In genomic region chr3:122383915-122384697, GRCh38 we compare ENCODE assay signal across 1 cellular context.
TF ChIP-seq lines count a peak whose summit lies in the region.

TSS of gene FAM162A (plus strand) at chr3:122384182. CDS start at chr3:122384266, 84 bp downstream.

TF ChIP-seq in HepG2, 621 proteins besides CTCF, POLR2A, EP300 and RAD21 (continued from another document and continues in another):
- TF ChIP-seq, protein P1, sequence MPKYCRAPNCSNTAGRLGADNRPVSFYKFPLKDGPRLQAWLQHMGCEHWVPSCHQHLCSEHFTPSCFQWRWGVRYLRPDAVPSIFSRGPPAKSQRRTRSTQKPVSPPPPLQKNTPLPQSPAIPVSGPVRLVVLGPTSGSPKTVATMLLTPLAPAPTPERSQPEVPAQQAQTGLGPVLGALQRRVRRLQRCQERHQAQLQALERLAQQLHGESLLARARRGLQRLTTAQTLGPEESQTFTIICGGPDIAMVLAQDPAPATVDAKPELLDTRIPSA (CRISPR knock-in tag; IDR thresholded peaks at IDR 0.05; ENCODE audit: borderline replicate concordance): peak; percentile 79; the same call in 1 of the 2 replicates
- TF ChIP-seq NFYB (CRISPR knock-in tag; IDR thresholded peaks at IDR 0.05): 0 out of 2 replicates have a peak, but pooled peaks have one; percentile 31
- TF ChIP-seq NPAS2 (CRISPR knock-in tag; IDR thresholded peaks at IDR 0.05; ENCODE audit: borderline replicate concordance): no peak
- TF ChIP-seq ZNF274 (CRISPR knock-in tag; IDR thresholded peaks at IDR 0.05): peak; percentile 90
- TF ChIP-seq, protein P2, sequence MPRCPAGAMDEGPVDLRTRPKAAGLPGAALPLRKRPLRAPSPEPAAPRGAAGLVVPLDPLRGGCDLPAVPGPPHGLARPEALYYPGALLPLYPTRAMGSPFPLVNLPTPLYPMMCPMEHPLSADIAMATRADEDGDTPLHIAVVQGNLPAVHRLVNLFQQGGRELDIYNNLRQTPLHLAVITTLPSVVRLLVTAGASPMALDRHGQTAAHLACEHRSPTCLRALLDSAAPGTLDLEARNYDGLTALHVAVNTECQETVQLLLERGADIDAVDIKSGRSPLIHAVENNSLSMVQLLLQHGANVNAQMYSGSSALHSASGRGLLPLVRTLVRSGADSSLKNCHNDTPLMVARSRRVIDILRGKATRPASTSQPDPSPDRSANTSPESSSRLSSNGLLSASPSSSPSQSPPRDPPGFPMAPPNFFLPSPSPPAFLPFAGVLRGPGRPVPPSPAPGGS (CRISPR knock-in tag; IDR thresholded peaks at IDR 0.05): 0 out of 2 replicates have a peak, but pooled peaks have one; percentile 88
- TF ChIP-seq ZNF615 (CRISPR knock-in tag; IDR thresholded peaks at IDR 0.05; ENCODE audit: borderline replicate concordance): no peak
- TF ChIP-seq HNRNPL (IDR thresholded peaks at IDR 0.05; ENCODE audit: low read depth, low read length): 0 out of 2 replicates have a peak, but pooled peaks have one; percentile 58
- TF ChIP-seq ZNF678 (CRISPR knock-in tag; IDR thresholded peaks at IDR 0.05): no peak
- TF ChIP-seq ZBTB4 (CRISPR knock-in tag; IDR thresholded peaks at IDR 0.05; ENCODE audit: borderline replicate concordance): no peak
- TF ChIP-seq ZNF652 (CRISPR knock-in tag; IDR thresholded peaks at IDR 0.05; ENCODE audit: borderline replicate concordance, low read depth): no peak
- TF ChIP-seq FOXA1 (IDR thresholded peaks at IDR 0.05): no peak
- TF ChIP-seq FOXA1 (CRISPR knock-in tag; IDR thresholded peaks at IDR 0.05): peak; percentile 73
- TF ChIP-seq MAFF (IDR thresholded peaks at IDR 0.05; ENCODE audit: low read depth, low read length): no peak
- TF ChIP-seq ARNT2 (CRISPR knock-in tag; IDR thresholded peaks at IDR 0.05; ENCODE audit: low read depth): no peak; the same call in 1 of the 2 replicates
- TF ChIP-seq PAX8 (CRISPR knock-in tag; IDR thresholded peaks at IDR 0.05; ENCODE audit: borderline replicate concordance): no peak
- 0 out of 2 replicates have a peak, but pooled peaks have one; percentile 35 for TF ChIP-seq THYN1 (CRISPR knock-in tag; IDR thresholded peaks at IDR 0.05; ENCODE audit: borderline replicate concordance, low read depth)
- no peak for TF ChIP-seq ZNF713 (CRISPR knock-in tag; IDR thresholded peaks at IDR 0.05)
- no peak for TF ChIP-seq ZNF570 (CRISPR knock-in tag; IDR thresholded peaks at IDR 0.05; ENCODE audit: borderline replicate concordance)
- no peak for TF ChIP-seq TBX3 (IDR thresholded peaks at IDR 0.05; ENCODE audit: borderline replicate concordance)
- no peak for TF ChIP-seq NR1H2 (CRISPR knock-in tag; IDR thresholded peaks at IDR 0.05; ENCODE audit: borderline replicate concordance, low read depth)
- TF ChIP-seq ZNF577 (CRISPR knock-in tag; IDR thresholded peaks at IDR 0.05; ENCODE audit: borderline replicate concordance, low read depth): no peak
- no peak for TF ChIP-seq MATR3 (CRISPR knock-in tag; IDR thresholded peaks at IDR 0.05)
- TF ChIP-seq KDM1A (CRISPR knock-in tag; IDR thresholded peaks at IDR 0.05): 0 out of 2 replicates have a peak, but pooled peaks have one; percentile 49
- no peak for TF ChIP-seq SNAPC2 (CRISPR knock-in tag; IDR thresholded peaks at IDR 0.05)
- TF ChIP-seq ZBTB21 (CRISPR knock-in tag; IDR thresholded peaks at IDR 0.05): no peak
- TF ChIP-seq MEF2D (CRISPR knock-in tag; IDR thresholded peaks at IDR 0.05): peak; percentile 61; the same call in 1 of the 2 replicates
- TF ChIP-seq NR3C1 (CRISPR knock-in tag; IDR thresholded peaks at IDR 0.05): no peak
- TF ChIP-seq MIER3 (CRISPR knock-in tag; IDR thresholded peaks at IDR 0.05; ENCODE audit: borderline replicate concordance): peak; percentile 92
- peak; percentile 95 for TF ChIP-seq ZNF747 (CRISPR knock-in tag; IDR thresholded peaks at IDR 0.05; ENCODE audit: borderline replicate concordance)
- 0 out of 2 replicates have a peak, but pooled peaks have one; percentile 71 for TF ChIP-seq REL (CRISPR knock-in tag; conservative IDR thresholded peaks at IDR 0.05)
- TF ChIP-seq IKZF1 (IDR thresholded peaks at IDR 0.05): no peak
- TF ChIP-seq ZNF883 (CRISPR knock-in tag; IDR thresholded peaks at IDR 0.05; ENCODE audit: not compliant biosample characterization): peak; percentile 82
- no peak; the same call in 1 of the 2 replicates for TF ChIP-seq GFI1 (CRISPR knock-in tag; IDR thresholded peaks at IDR 0.05; ENCODE audit: borderline replicate concordance)
- TF ChIP-seq, protein P3, sequence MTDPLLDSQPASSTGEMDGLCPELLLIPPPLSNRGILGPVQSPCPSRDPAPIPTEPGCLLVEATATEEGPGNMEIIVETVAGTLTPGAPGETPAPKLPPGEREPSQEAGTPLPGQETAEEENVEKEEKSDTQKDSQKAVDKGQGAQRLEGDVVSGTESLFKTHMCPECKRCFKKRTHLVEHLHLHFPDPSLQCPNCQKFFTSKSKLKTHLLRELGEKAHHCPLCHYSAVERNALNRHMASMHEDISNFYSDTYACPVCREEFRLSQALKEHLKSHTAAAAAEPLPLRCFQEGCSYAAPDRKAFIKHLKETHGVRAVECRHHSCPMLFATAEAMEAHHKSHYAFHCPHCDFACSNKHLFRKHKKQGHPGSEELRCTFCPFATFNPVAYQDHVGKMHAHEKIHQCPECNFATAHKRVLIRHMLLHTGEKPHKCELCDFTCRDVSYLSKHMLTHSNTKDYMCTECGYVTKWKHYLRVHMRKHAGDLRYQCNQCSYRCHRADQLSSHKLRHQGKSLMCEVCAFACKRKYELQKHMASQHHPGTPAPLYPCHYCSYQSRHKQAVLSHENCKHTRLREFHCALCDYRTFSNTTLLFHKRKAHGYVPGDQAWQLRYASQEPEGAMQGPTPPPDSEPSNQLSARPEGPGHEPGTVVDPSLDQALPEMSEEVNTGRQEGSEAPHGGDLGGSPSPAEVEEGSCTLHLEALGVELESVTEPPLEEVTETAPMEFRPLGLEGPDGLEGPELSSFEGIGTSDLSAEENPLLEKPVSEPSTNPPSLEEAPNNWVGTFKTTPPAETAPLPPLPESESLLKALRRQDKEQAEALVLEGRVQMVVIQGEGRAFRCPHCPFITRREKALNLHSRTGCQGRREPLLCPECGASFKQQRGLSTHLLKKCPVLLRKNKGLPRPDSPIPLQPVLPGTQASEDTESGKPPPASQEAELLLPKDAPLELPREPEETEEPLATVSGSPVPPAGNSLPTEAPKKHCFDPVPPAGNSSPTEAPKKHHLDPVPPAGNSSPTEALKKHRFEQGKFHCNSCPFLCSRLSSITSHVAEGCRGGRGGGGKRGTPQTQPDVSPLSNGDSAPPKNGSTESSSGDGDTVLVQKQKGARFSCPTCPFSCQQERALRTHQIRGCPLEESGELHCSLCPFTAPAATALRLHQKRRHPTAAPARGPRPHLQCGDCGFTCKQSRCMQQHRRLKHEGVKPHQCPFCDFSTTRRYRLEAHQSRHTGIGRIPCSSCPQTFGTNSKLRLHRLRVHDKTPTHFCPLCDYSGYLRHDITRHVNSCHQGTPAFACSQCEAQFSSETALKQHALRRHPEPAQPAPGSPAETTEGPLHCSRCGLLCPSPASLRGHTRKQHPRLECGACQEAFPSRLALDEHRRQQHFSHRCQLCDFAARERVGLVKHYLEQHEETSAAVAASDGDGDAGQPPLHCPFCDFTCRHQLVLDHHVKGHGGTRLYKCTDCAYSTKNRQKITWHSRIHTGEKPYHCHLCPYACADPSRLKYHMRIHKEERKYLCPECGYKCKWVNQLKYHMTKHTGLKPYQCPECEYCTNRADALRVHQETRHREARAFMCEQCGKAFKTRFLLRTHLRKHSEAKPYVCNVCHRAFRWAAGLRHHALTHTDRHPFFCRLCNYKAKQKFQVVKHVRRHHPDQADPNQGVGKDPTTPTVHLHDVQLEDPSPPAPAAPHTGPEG (CRISPR knock-in tag; IDR thresholded peaks at IDR 0.05): no peak
- TF ChIP-seq MLXIP (CRISPR knock-in tag; IDR thresholded peaks at IDR 0.05; ENCODE audit: borderline replicate concordance): no peak
- TF ChIP-seq, protein P4, sequence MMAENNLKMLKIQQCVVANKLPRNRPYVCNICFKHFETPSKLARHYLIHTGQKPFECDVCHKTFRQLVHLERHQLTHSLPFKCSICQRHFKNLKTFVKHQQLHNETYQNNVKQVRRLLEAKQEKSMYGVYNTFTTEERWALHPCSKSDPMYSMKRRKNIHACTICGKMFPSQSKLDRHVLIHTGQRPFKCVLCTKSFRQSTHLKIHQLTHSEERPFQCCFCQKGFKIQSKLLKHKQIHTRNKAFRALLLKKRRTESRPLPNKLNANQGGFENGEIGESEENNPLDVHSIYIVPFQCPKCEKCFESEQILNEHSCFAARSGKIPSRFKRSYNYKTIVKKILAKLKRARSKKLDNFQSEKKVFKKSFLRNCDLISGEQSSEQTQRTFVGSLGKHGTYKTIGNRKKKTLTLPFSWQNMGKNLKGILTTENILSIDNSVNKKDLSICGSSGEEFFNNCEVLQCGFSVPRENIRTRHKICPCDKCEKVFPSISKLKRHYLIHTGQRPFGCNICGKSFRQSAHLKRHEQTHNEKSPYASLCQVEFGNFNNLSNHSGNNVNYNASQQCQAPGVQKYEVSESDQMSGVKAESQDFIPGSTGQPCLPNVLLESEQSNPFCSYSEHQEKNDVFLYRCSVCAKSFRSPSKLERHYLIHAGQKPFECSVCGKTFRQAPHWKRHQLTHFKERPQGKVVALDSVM (CRISPR knock-in tag; IDR thresholded peaks at IDR 0.05): peak; percentile 13; the same call in 1 of the 2 replicates
- peak; percentile 93; the same call in 1 of the 2 replicates for TF ChIP-seq ZNF891 (CRISPR knock-in tag; IDR thresholded peaks at IDR 0.05)
- TF ChIP-seq ZNF691 (CRISPR knock-in tag; IDR thresholded peaks at IDR 0.05; ENCODE audit: borderline replicate concordance, low read depth): peak; percentile 88; the same call in 1 of the 2 replicates
- 0 out of 2 replicates have a peak, but pooled peaks have one; percentile 89 for TF ChIP-seq MAF1 (CRISPR knock-in tag; IDR thresholded peaks at IDR 0.05; ENCODE audit: borderline replicate concordance)
- TF ChIP-seq THAP11 (CRISPR knock-in tag; IDR thresholded peaks at IDR 0.05): peak; percentile 83; the same call in 1 of the 2 replicates
- TF ChIP-seq ZNF280B (CRISPR knock-in tag; IDR thresholded peaks at IDR 0.05; ENCODE audit: borderline replicate concordance): no peak; the same call in 1 of the 2 replicates
- TF ChIP-seq FOXP1 (IDR thresholded peaks at IDR 0.05): no peak
- peak; percentile 35 for TF ChIP-seq FOXP1 (CRISPR knock-in tag; IDR thresholded peaks at IDR 0.05)
- no peak for TF ChIP-seq FIP1L1 (IDR thresholded peaks at IDR 0.05; ENCODE audit: borderline replicate concordance, insufficient read depth, low read depth, low read length)
- TF ChIP-seq NFE2L2 (IDR thresholded peaks at IDR 0.05; ENCODE audit: low read length): 0 out of 2 replicates have a peak, but pooled peaks have one; percentile 2
- TF ChIP-seq PAF1 (CRISPR knock-in tag; IDR thresholded peaks at IDR 0.05): no peak
